ENCODE assay signal across 8 cellular contexts in genomic region chr17:34981538-34982241, GRCh38. TPM values are rescaled to one million over a fixed set of nuclear protein-coding genes. Genes with fewer than 3 reads are reported as not detected.
DNase-seq lines count a peak whose midpoint lies in the region; ATAC-seq, FAIRE-seq and TF ChIP-seq lines count a peak whose summit lies in the region.

No MANE protein-coding gene starts in this region.

- no peak for TF ChIP-seq EP300 in ovary (IDR thresholded peaks at IDR 0.05)

- H2AFZ ChIP-seq in PC-9 (peak overlapping the region; percentile 91), endothelial cell of umbilical vein (ENCODE audit: low read depth, low read length) (peak overlapping the region; percentile 51)

- H3F3A ChIP-seq in PC-9 (ENCODE audit: insufficient read depth, low read depth) = peaks cover 12% of the 10 kb centered on the region; the same call in 1 of the 2 replicates

- no peaks in the 10 kb centered on the region for H3K9me3 ChIP-seq in PC-9 (ENCODE audit: insufficient read depth, low read depth)
- H3K9me3 ChIP-seq in endothelial cell of umbilical vein (replicated peaks; ENCODE audit: control insufficient read depth, insufficient read depth, low read length) = no peaks in the 10 kb centered on the region
- H3K9me3 ChIP-seq in ovary = no peaks in the 10 kb centered on the region

- peak overlapping the region; percentile 62 for H3K4me3 ChIP-seq in PC-9
- peak overlapping the region; percentile 65 to 92 (median 89) for H3K4me3 ChIP-seq in endothelial cell of umbilical vein (replicated peaks in 1 of 3; ENCODE audit: insufficient read depth in 1 of 3, low read depth in 1 of 3, low read length in 3 of 3)
- peak overlapping the region; percentile 84 for H3K4me3 ChIP-seq in ovary

- H3K9ac ChIP-seq in endothelial cell of umbilical vein (replicated peaks; ENCODE audit: extremely low read depth, insufficient read depth, low read length) = peak overlapping the region; percentile 100

- no peaks in the 10 kb centered on the region for H3K36me3 ChIP-seq in PC-9 (ENCODE audit: low read depth)
- peaks cover 0 to 4% of the 10 kb centered on the region in 2 experiments for H3K36me3 ChIP-seq in endothelial cell of umbilical vein (ENCODE audit: control insufficient read depth in 2 of 2, extremely low read depth in 1 of 2, insufficient read depth in 2 of 2, low read length in 2 of 2)
- H3K36me3 ChIP-seq in ovary = no peaks in the 10 kb centered on the region

- no peak for DNase-seq in activated T-cell treated with anti-CD3 and anti-CD28 coated beads, Interleukin-2, amount 50 U/mL, for 24 hours
- no peak for DNase-seq in activated T-cell treated with anti-CD3 and anti-CD28 coated beads for 4 hours
- DNase-seq in PC-9 = no peak
- peak; percentile 73 for DNase-seq in endothelial cell of umbilical vein (ENCODE audit: low read depth, low spot score)
- no peak for DNase-seq in ovary
- DNase-seq in activated CD4-positive, CD25-positive, alpha-beta regulatory T cell (lab: John Stamatoyannopoulos, UW) = no peak
- DNase-seq in AG08395 (ENCODE audit: low spot score) = no peak

- peak; percentile 77 for FAIRE-seq in endothelial cell of umbilical vein (lab: Jason Lieb, UNC)

- BruUV-seq in PC-9 (replicated peaks; lab: Mats Ljungman, UMichigan) = no TSS peak
- BruUV-seq in endothelial cell of umbilical vein (replicated peaks; lab: Mats Ljungman, UMichigan) = no TSS peak

- H3K27ac ChIP-seq in PC-9 (peak overlapping the region; percentile 87), endothelial cell of umbilical vein (ENCODE audit: insufficient read depth, low read depth, low read length) (peak overlapping the region; percentile 96), ovary (peak overlapping the region in 1 of 2 donors; percentile 100)

- peak overlapping the region; percentile 96 for H3K27ac Mint-ChIP-seq in activated T-cell treated with anti-CD3 and anti-CD28 coated beads, Interleukin-2, amount 50 U/mL, for 24 hours

- peaks cover 9% of the 10 kb centered on the region for H3K4me1 ChIP-seq in PC-9 (replicated peaks; ENCODE audit: insufficient read depth)
- peaks cover 19% of the 10 kb centered on the region for H3K4me1 ChIP-seq in endothelial cell of umbilical vein (ENCODE audit: control insufficient read depth, extremely low read depth, insufficient read depth, low read length)
- H3K4me1 ChIP-seq in ovary (ENCODE audit: insufficient read depth) = peaks cover 8% of the 10 kb centered on the region

- POLR2A ChIA-PET in PC-9 (lab: Charles Lee; ENCODE audit: unreplicated experiment) = interaction anchor here (0.6 to 0.7 kb wide), 2 partner anchors 20 to 691 kb away, joined by 3 to 4 read pairs; no protein-coding TSS in a partner anchor
- POLR2A ChIA-PET in endothelial cell of umbilical vein (lab: Charles Lee) = interaction anchor here (0.6 to 1.7 kb wide), 5 partner anchors 9 to 138 kb away, joined by 3 to 4 read pairs (median 3); partner anchors contain the start of gene RAD51D

- H3K27me3 ChIP-seq in PC-9 (ENCODE audit: insufficient read depth, low read depth) = no peaks in the 10 kb centered on the region
- no peaks in the 10 kb centered on the region for H3K27me3 ChIP-seq in endothelial cell of umbilical vein (ENCODE audit: control insufficient read depth in 2 of 2, insufficient read depth in 2 of 2, low read length in 2 of 2)
- H3K27me3 ChIP-seq in ovary = no peaks in the 10 kb centered on the region

- H3K9me2 ChIP-seq in PC-9 (ENCODE audit: insufficient read depth) = no peaks in the 10 kb centered on the region

- TF ChIP-seq CTCF in PC-9 (conservative IDR thresholded peaks at IDR 0.05) (no peak), endothelial cell of umbilical vein (IDR thresholded peaks at IDR 0.05; ENCODE audit: extremely low read depth in 1 of 2, insufficient read depth in 1 of 2, low read depth in 1 of 2, low read length in 2 of 2) (no peak), ovary (IDR thresholded peaks at IDR 0.05) (no peak)

- dilution Hi-C loops in endothelial cell of umbilical vein (cut with MboI; ENCODE audit: extremely low pct_ligation_motif_present, low sequenced_read_pairs) = loop anchor here (25.0 kb wide), 1 partner anchor 131 kb away; the partner anchor contains the start of genes FNDC8 and RAD51D

- no peaks in the 10 kb centered on the region for H3K27me3 Mint-ChIP-seq in activated T-cell treated with anti-CD3 and anti-CD28 coated beads, Interleukin-2, amount 50 U/mL, for 24 hours

- 8 to 10% (median 9%) methylated on average over 8 of the region's 8 CpGs for WGBS in ovary, 3 donors

- H3K36me3 Mint-ChIP-seq in activated T-cell treated with anti-CD3 and anti-CD28 coated beads, Interleukin-2, amount 50 U/mL, for 24 hours (ENCODE audit: low read depth) = peaks cover 56% of the 10 kb centered on the region

- H3K4me2 ChIP-seq in PC-9 (peak overlapping the region; percentile 84), endothelial cell of umbilical vein (ENCODE audit: insufficient read depth, low read length) (peak overlapping the region; percentile 99)

- TF ChIP-seq POLR2A in endothelial cell of umbilical vein (IDR thresholded peaks at IDR 0.05; ENCODE audit: low read depth, low read length) (no peak), ovary (IDR thresholded peaks at IDR 0.05) (no peak)

- CTCF ChIA-PET in PC-9 (lab: Charles Lee) (interaction anchor here (0.6 kb wide), 1 partner anchor 138 kb away, joined by 6 read pairs; no protein-coding TSS in a partner anchor), endothelial cell of umbilical vein (lab: Charles Lee) (interaction anchor here (0.9 to 2.1 kb wide), 10 partner anchors 9 to 439 kb away, joined by 3 to 10 read pairs (median 6); partner anchors contain the start of genes CCT6B, RFFL and ZNF830)

- H3K4me1 Mint-ChIP-seq in activated T-cell treated with anti-CD3 and anti-CD28 coated beads, Interleukin-2, amount 50 U/mL, for 24 hours (ENCODE audit: low read depth) = peaks cover 55% of the 10 kb centered on the region

- intact Hi-C loops in PC-9 (cut with micrococcal nuclease; ENCODE audit: unreplicated experiment) (loop anchor here (1.0 to 10.0 kb wide), 3 partner anchors 20 to 553 kb away; partner anchors contain the start of genes CCT6B, SLFN12L and ZNF830), endothelial cell of umbilical vein (cut with micrococcal nuclease) (loop anchor here (1.0 to 10.0 kb wide), 6 partner anchors 41 to 563 kb away; partner anchors contain the start of gene SLFN5), ovary (cut with DNase I) (loop anchor here in 1 of 4 donors (10.0 kb wide), 1 partner anchor 103 kb away; no protein-coding TSS in a partner anchor)

- no peak for ATAC-seq in HG02642 (IDR thresholded peaks at IDR 0.05; ENCODE audit: poor library complexity, unreplicated experiment)

- H3K9me3 Mint-ChIP-seq in activated T-cell treated with anti-CD3 and anti-CD28 coated beads, Interleukin-2, amount 50 U/mL, for 24 hours = no peaks in the 10 kb centered on the region

- H3K4me3 Mint-ChIP-seq in activated T-cell treated with anti-CD3 and anti-CD28 coated beads, Interleukin-2, amount 50 U/mL, for 24 hours = peak overlapping the region; percentile 89

- H3K9me1 ChIP-seq in endothelial cell of umbilical vein (replicated peaks; ENCODE audit: control insufficient read depth, extremely low read depth, insufficient read depth, low read length) = no peaks in the 10 kb centered on the region

- H3K79me2 ChIP-seq in PC-9 (ENCODE audit: low read depth) = peaks cover 8% of the 10 kb centered on the region
- H3K79me2 ChIP-seq in endothelial cell of umbilical vein (ENCODE audit: control insufficient read depth, insufficient read depth, low read length) = peaks cover 22% of the 10 kb centered on the region

- H4K20me1 ChIP-seq in PC-9 (ENCODE audit: insufficient read depth) (no peaks in the 10 kb centered on the region), endothelial cell of umbilical vein (replicated peaks; ENCODE audit: control insufficient read depth, extremely low read depth, insufficient read depth, low read length) (no peaks in the 10 kb centered on the region)

TF ChIP-seq in endothelial cell of umbilical vein, 7 proteins besides CTCF, POLR2A, EP300 and RAD21 (continues in another document):
- TF ChIP-seq JUN (IDR thresholded peaks at IDR 0.05; ENCODE audit: borderline replicate concordance, insufficient read depth, insufficient read length, low read depth) = no peak
- TF ChIP-seq GATA2 (IDR thresholded peaks at IDR 0.05; ENCODE audit: insufficient read depth, insufficient read length, low read depth, low read length) = peak; percentile 43

RNA-seq across cellular contexts. Expression of gene LIG3, which starts 1.4 kb away (rescaled TPM):
- total RNA-seq in PC-9 (2021) (25.0 and 25.5 TPM in 2 replicates), endothelial cell of umbilical vein (35.3 and 39.7 TPM in 2 replicates), ovary (10 to 100 TPM; 21.0 to 63.2 (median 52.0) TPM)
- polyA plus RNA-seq in endothelial cell of umbilical vein (23.0 and 25.8 TPM in 2 replicates), ovary (10 to 100 TPM; 10.9 to 33.1 TPM)
- 26.2 and 33.5 TPM in 2 replicates for polyA plus RNA-seq in endothelial cell of umbilical vein (2011; cell fraction: cytosol; rRNA removed)
- polyA plus RNA-seq in endothelial cell of umbilical vein (2011; cell fraction: nucleus; rRNA removed) = 61.2 and 73.7 TPM in 2 replicates
- polyA plus RNA-seq in endothelial cell of umbilical vein (2012) = 23.5 and 26.2 TPM in 2 replicates
- polyA minus RNA-seq in endothelial cell of umbilical vein = 76.9 and 81.7 TPM in 2 replicates
- polyA minus RNA-seq in endothelial cell of umbilical vein (2011; cell fraction: cytosol; rRNA and poly(A)+ RNA removed) = 39.3 TPM
- 60.2 and 75.1 TPM in 2 replicates for polyA minus RNA-seq in endothelial cell of umbilical vein (2011; cell fraction: nucleus; rRNA and poly(A)+ RNA removed)

RNA-seq across cellular contexts. Expression of gene ZNF830, which starts 20.4 kb away (rescaled TPM):
- total RNA-seq in PC-9 (2021) (13.6 and 13.9 TPM in 2 replicates), endothelial cell of umbilical vein (13.9 and 15.0 TPM in 2 replicates), ovary (10 to 100 TPM; 13.2 to 23.1 (median 19.0) TPM)
- polyA plus RNA-seq in endothelial cell of umbilical vein (2.2 and 3.1 TPM in 2 replicates), ovary (10 to 100 TPM; 15.6 to 29.0 TPM)
- polyA plus RNA-seq in endothelial cell of umbilical vein (2011; cell fraction: cytosol; rRNA removed) = 5.6 and 5.9 TPM in 2 replicates
- polyA plus RNA-seq in endothelial cell of umbilical vein (2011; cell fraction: nucleus; rRNA removed) = 6.5 and 8.1 TPM in 2 replicates
- 8.6 and 11.8 TPM in 2 replicates for polyA plus RNA-seq in endothelial cell of umbilical vein (2012)
- polyA minus RNA-seq in endothelial cell of umbilical vein = 3.4 and 5.9 TPM in 2 replicates
- polyA minus RNA-seq in endothelial cell of umbilical vein (2011; cell fraction: cytosol; rRNA and poly(A)+ RNA removed) = 3.2 TPM
- polyA minus RNA-seq in endothelial cell of umbilical vein (2011; cell fraction: nucleus; rRNA and poly(A)+ RNA removed) = 9.5 and 11.1 TPM in 2 replicates

RNA-seq across cellular contexts. Expression of gene CCT6B, which starts 20.4 kb away (rescaled TPM):
- total RNA-seq in PC-9 (2021) = 3.7 and 8.5 TPM in 2 replicates
- 0.78 and 1.6 TPM in 2 replicates for total RNA-seq in endothelial cell of umbilical vein
- polyA plus RNA-seq in endothelial cell of umbilical vein = 0.35 and 0.37 TPM in 2 replicates
- polyA plus RNA-seq in endothelial cell of umbilical vein (2011; cell fraction: cytosol; rRNA removed) = 0.42 and 0.48 TPM in 2 replicates
- 0.80 and 0.82 TPM in 2 replicates for polyA plus RNA-seq in endothelial cell of umbilical vein (2011; cell fraction: nucleus; rRNA removed)
- polyA plus RNA-seq in endothelial cell of umbilical vein (2012) = 0.19 and 0.66 TPM in 2 replicates
- 0.27 and 0.57 TPM in 2 replicates for polyA minus RNA-seq in endothelial cell of umbilical vein
- not detected for polyA minus RNA-seq in endothelial cell of umbilical vein (2011; cell fraction: cytosol; rRNA and poly(A)+ RNA removed)
- 0.24 and 0.48 TPM in 2 replicates for polyA minus RNA-seq in endothelial cell of umbilical vein (2011; cell fraction: nucleus; rRNA and poly(A)+ RNA removed)
- total RNA-seq in ovary = 1 to 10 TPM; 2.6 to 5.8 (median 3.9) TPM
- 1 to 10 TPM; 1.7 TPM for polyA plus RNA-seq in ovary
